ENCODE assay signal across 19 cellular contexts in the genomic region with DNA sequence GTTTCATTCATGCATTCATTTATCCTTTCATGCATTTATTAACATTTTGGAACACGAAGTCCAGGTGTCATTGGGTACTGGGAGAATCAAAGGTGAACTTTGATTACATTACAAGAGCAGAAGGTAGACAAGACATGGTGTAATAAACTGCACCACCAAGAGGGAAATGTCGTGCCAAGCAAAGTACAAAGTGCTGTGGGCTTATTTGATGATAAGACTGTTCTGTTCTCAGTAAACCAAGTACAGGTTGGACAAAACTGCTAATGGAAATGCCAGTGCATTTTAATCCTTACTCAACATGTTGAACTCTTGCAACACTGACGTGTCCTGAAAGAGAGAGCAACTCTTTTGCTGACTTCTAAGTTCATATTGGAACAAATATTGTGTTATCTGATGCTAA.
"Had no signal": no experiment of that assay in that cellular context is flagged by ENCODE, and none has a peak within 500 bp of the region (broad histone marks: within the 10 kb centered on the region; RNA-seq: fewer than 3 reads in every experiment).

No MANE protein-coding gene starts in this region.

- H3K27ac Mint-ChIP-seq: dendritic cell treated with granulocyte-macrophage colony-stimulating factor and Interleukin-4, amounts not matched to agents 40 ng/mL and 50 ng/mL, for 4 days; effector memory CD8-positive, alpha-beta T cell; naive thymus-derived CD8-positive, alpha-beta T cell; progenitor cell of endocrine pancreas; stimulated activated memory B cell treated with anti-CD40 and anti-IgM and Interleukin-4, amounts not matched to agents 10 μg/mL and 1 μg/mL and 100 μg/mL, for 72 hours; stimulated activated naive CD8-positive, alpha-beta T cell treated with anti-CD3 and anti-CD28 coated beads, Interleukin-15, amount 100 ng/mL, for 72 hours had no signal

- H3K36me3 Mint-ChIP-seq: naive thymus-derived CD8-positive, alpha-beta T cell; stimulated activated memory B cell treated with anti-CD40 and anti-IgM and Interleukin-4, amounts not matched to agents 10 μg/mL and 1 μg/mL and 100 μg/mL, for 72 hours had no signal

- H3K9me3 Mint-ChIP-seq: dendritic cell treated with granulocyte-macrophage colony-stimulating factor and Interleukin-4, amounts not matched to agents 40 ng/mL and 50 ng/mL, for 4 days; naive thymus-derived CD8-positive, alpha-beta T cell; stimulated activated memory B cell treated with anti-CD40 and anti-IgM and Interleukin-4, amounts not matched to agents 10 μg/mL and 1 μg/mL and 100 μg/mL, for 72 hours; stimulated activated naive CD8-positive, alpha-beta T cell treated with anti-CD3 and anti-CD28 coated beads, Interleukin-15, amount 100 ng/mL, for 72 hours had no signal

- H3K4me1 ChIP-seq: esophagus muscularis mucosa, pancreas, testis, tibial nerve had no signal

- ATAC-seq: effector memory CD8-positive, alpha-beta T cell; naive thymus-derived CD8-positive, alpha-beta T cell; pancreas; right cardiac atrium; stimulated activated memory B cell treated with anti-CD40 and anti-IgM and Interleukin-4, amounts not matched to agents 10 μg/mL and 1 μg/mL and 100 μg/mL, for 72 hours; stimulated activated naive CD8-positive, alpha-beta T cell treated with anti-CD3 and anti-CD28 coated beads, Interleukin-15, amount 100 ng/mL, for 72 hours had no signal

- H3K27ac ChIP-seq: epithelial cell of prostate, esophagus muscularis mucosa, pancreas, testis, tibial nerve had no signal

- DNase-seq: effector memory CD8-positive, alpha-beta T cell; head of caudate nucleus; hippocampal formation; mammary epithelial cell; naive thymus-derived CD8-positive, alpha-beta T cell; pancreas; right cardiac atrium; stimulated activated CD4-positive, alpha-beta T cell treated with anti-CD3 and anti-CD28 coated beads, Interleukin-4, amount 100 ng/mL, for 1 hour; stimulated activated naive CD8-positive, alpha-beta T cell treated with anti-CD3 and anti-CD28 coated beads, Interleukin-15, amount 100 ng/mL, for 72 hours; testis had no signal

- H3K4me3 Mint-ChIP-seq: central memory CD8-positive, alpha-beta T cell; dendritic cell treated with granulocyte-macrophage colony-stimulating factor and Interleukin-4, amounts not matched to agents 40 ng/mL and 50 ng/mL, for 4 days; effector memory CD8-positive, alpha-beta T cell; naive thymus-derived CD8-positive, alpha-beta T cell; stimulated activated memory B cell treated with anti-CD40 and anti-IgM and Interleukin-4, amounts not matched to agents 10 μg/mL and 1 μg/mL and 100 μg/mL, for 72 hours; stimulated activated naive CD8-positive, alpha-beta T cell treated with anti-CD3 and anti-CD28 coated beads, Interleukin-15, amount 100 ng/mL, for 72 hours had no signal

- H3K36me3 ChIP-seq: esophagus muscularis mucosa, pancreas, tibial nerve had no signal

- FAIRE-seq: colon, islet of Langerhans, pancreas had no signal

- H3K4me1 Mint-ChIP-seq: central memory CD8-positive, alpha-beta T cell; stimulated activated memory B cell treated with anti-CD40 and anti-IgM and Interleukin-4, amounts not matched to agents 10 μg/mL and 1 μg/mL and 100 μg/mL, for 72 hours; stimulated activated naive CD8-positive, alpha-beta T cell treated with anti-CD3 and anti-CD28 coated beads, Interleukin-15, amount 100 ng/mL, for 72 hours had no signal

- H3K9me3 ChIP-seq: esophagus muscularis mucosa, pancreas, testis, tibial nerve had no signal

- H3K27me3 Mint-ChIP-seq: central memory CD8-positive, alpha-beta T cell; dendritic cell treated with granulocyte-macrophage colony-stimulating factor and Interleukin-4, amounts not matched to agents 40 ng/mL and 50 ng/mL, for 4 days; effector memory CD8-positive, alpha-beta T cell; progenitor cell of endocrine pancreas; stimulated activated memory B cell treated with anti-CD40 and anti-IgM and Interleukin-4, amounts not matched to agents 10 μg/mL and 1 μg/mL and 100 μg/mL, for 72 hours; stimulated activated naive CD8-positive, alpha-beta T cell treated with anti-CD3 and anti-CD28 coated beads, Interleukin-15, amount 100 ng/mL, for 72 hours had no signal

- H3K27me3 ChIP-seq: esophagus muscularis mucosa, pancreas, testis, tibial nerve had no signal

- H3K4me3 ChIP-seq: esophagus muscularis mucosa, pancreas, testis, tibial nerve had no signal
